ENCODE assay signal across 15 cellular contexts in the genomic region with DNA sequence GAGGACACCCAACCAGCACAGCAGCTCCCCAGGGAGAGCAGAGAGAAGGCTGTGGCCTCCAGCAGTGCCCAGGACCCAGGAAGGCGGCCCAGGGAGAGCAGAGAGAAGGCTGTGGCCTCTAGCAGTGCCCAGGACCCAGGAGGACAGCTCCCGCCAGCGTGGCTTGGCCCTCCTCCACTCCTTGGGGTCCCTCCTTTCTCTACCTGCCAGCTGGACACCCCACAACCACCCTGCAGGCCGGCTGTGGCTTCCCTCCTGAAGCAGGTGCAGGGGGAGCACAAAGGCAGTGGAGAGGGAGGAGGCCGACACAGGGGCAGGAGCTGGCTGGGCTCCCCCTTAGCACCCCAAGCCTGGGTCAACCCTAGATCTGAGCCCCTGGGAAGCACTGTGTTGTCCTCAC.
"Had no signal": no experiment of that assay in that cellular context is flagged by ENCODE, and none has a peak within 500 bp of the region (broad histone marks: within the 10 kb centered on the region; RNA-seq: fewer than 3 reads in every experiment).

No MANE protein-coding gene starts in this region.

- H3K27ac ChIP-seq: hepatocyte, SJSA1 had no signal

- FAIRE-seq: bronchial epithelial cell had no signal

- ATAC-seq: activated CD4-positive, alpha-beta T cell treated with anti-CD3 and anti-CD28 coated beads for 36 hours; activated T-cell treated with anti-CD3 and anti-CD28 coated beads, Interleukin-2, amount 50 U/mL, for 72 hours had no signal

- H3K79me2 ChIP-seq: hepatocyte had no signal

- H3K4me3 ChIP-seq: hepatocyte, SJSA1 had no signal

- H3K4me1 ChIP-seq: SJSA1 had no signal

- H3K9me3 ChIP-seq: SJSA1 had no signal

- H3K27me3 ChIP-seq: hepatocyte, SJSA1 had no signal

- H3K4me2 ChIP-seq: hepatocyte had no signal

- H2AFZ ChIP-seq: hepatocyte had no signal

- DNase-seq: activated CD4-positive, alpha-beta memory T cell treated with anti-CD3 and anti-CD28 coated beads, Interleukin-2, amount 10 ng/mL, durations not matched to agents 7 days and 5 days; activated CD4-positive, alpha-beta T cell treated with anti-CD3 and anti-CD28 coated beads for 36 hours; activated gamma-delta T cell treated with Interleukin-2 at 50 U/mL for 16 hours; activated naive CD8-positive, alpha-beta T cell treated with anti-CD3 and anti-CD28 coated beads, Interleukin-2, amount 10 ng/mL, durations not matched to agents 7 days and 5 days; activated T-cell treated with anti-CD3 and anti-CD28 coated beads, Interleukin-2, amount 50 U/mL, for 72 hours; aorta; left cardiac atrium; mesenchymal stem cell; nephron progenitor cell; stimulated activated CD4-positive, alpha-beta T cell treated with anti-CD3 and anti-CD28 coated beads, Interleukin-15, amount 100 ng/mL, for 24 hours; stimulated activated CD4-positive, alpha-beta T cell treated with anti-CD3 and anti-CD28 coated beads, Interleukin-4, amount 100 ng/mL, for 24 hours; T-helper 9 cell had no signal
